In the genomic region with DNA sequence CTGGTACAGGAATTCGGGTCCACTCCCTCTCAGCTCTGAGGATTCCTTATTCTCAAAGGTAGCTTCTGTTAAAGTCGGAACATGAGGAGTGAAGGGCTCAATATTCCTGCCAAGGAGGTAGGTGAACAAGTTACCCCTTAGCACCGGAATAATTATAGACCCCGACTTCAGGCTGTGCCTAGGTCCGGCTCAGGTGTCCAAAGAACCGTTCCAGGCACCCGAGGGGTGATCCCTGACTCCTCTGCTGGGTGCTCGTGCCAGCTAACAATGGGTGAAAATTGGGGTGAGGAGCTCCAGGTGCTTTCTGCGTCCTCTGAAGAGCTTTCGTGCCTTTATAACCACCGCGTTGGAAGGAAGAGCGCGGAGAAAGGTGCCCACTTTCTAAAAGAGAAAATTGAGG, we compare ENCODE assay signal across 8 cellular contexts. TPM values are rescaled to one million over a fixed set of nuclear protein-coding genes. Genes with fewer than 3 reads are reported as not detected.
DNase-seq lines count a peak whose midpoint lies in the region; ATAC-seq, FAIRE-seq and TF ChIP-seq lines count a peak whose summit lies in the region.

No MANE protein-coding gene starts in this region.

- no peak for FAIRE-seq in kidney (lab: Jason Lieb, UNC)

- no peaks in the 10 kb centered on the region for H3K27me3 ChIP-seq in suprapubic skin

- no peaks in the 10 kb centered on the region for H3K9me3 ChIP-seq in kidney (ENCODE audit: control insufficient read depth in 1 of 2, low read length in 2 of 2)
- no peaks in the 10 kb centered on the region for H3K9me3 ChIP-seq in suprapubic skin

- peak overlapping the region; percentile 82 to 99 for H3K9ac ChIP-seq in kidney (ENCODE audit: low read length in 2 of 2)

- H3K36me3 Mint-ChIP-seq in T-helper 1 cell treated with Interleukin-12 subunit alpha and Interleukin-12 subunit beta and Interleukin-4 antibody, amounts not matched to agents 30 μg/mL and 1 μg/mL, for 36 hours (ENCODE audit: low read depth), result peaks cover 5% of the 10 kb centered on the region
- peaks cover 17 to 30% of the 10 kb centered on the region in 2 donors for H3K36me3 Mint-ChIP-seq in activated naive CD4-positive, alpha-beta T cell treated with anti-CD3 and anti-CD28 coated beads, Interleukin-2, amount 50 U/mL, for 72 hours

- H3K9me3 Mint-ChIP-seq in T-helper 1 cell treated with Interleukin-12 subunit alpha and Interleukin-12 subunit beta and Interleukin-4 antibody, amounts not matched to agents 30 μg/mL and 1 μg/mL, for 36 hours, result no peaks in the 10 kb centered on the region
- H3K9me3 Mint-ChIP-seq in activated naive CD4-positive, alpha-beta T cell treated with anti-CD3 and anti-CD28 coated beads, Interleukin-2, amount 50 U/mL, for 72 hours, result no peaks in the 10 kb centered on the region

- no peak for TF ChIP-seq EP300 in suprapubic skin (IDR thresholded peaks at IDR 0.05)

- peaks cover 6 to 16% of the 10 kb centered on the region in 2 donors for H3K36me3 ChIP-seq in kidney (ENCODE audit: control insufficient read depth in 1 of 2, insufficient read depth in 2 of 2, low read length in 2 of 2)
- peaks cover 21% of the 10 kb centered on the region for H3K36me3 ChIP-seq in suprapubic skin

- H3K4me1 ChIP-seq in kidney (ENCODE audit: control insufficient read depth in 1 of 2, insufficient read depth in 1 of 2, low read depth in 1 of 2, low read length in 2 of 2) (peaks cover 0 to 12% of the 10 kb centered on the region in 2 donors), suprapubic skin (peaks cover 51% of the 10 kb centered on the region)

- TF ChIP-seq CTCF in kidney (IDR thresholded peaks at IDR 0.05; ENCODE audit: borderline replicate concordance, extremely low read depth, insufficient read depth) (no peak), suprapubic skin (IDR thresholded peaks at IDR 0.05) (no peak)

- peaks cover 33% of the 10 kb centered on the region for H3K4me1 Mint-ChIP-seq in T-helper 1 cell treated with Interleukin-12 subunit alpha and Interleukin-12 subunit beta and Interleukin-4 antibody, amounts not matched to agents 30 μg/mL and 1 μg/mL, for 36 hours (ENCODE audit: low read depth)

- peak overlapping the region; percentile 98 for H3K4me3 Mint-ChIP-seq in T-helper 1 cell treated with Interleukin-12 subunit alpha and Interleukin-12 subunit beta and Interleukin-4 antibody, amounts not matched to agents 30 μg/mL and 1 μg/mL, for 36 hours

- no peak for DNase-seq in T-helper 1 cell
- peak in 1 of 2 donors; percentile 10 for DNase-seq in activated naive CD4-positive, alpha-beta T cell treated with anti-CD3 and anti-CD28 coated beads, Interleukin-2, amount 50 U/mL, for 72 hours (ENCODE audit: low spot score in 2 of 2)
- no peak for DNase-seq in kidney
- no peak for DNase-seq in suprapubic skin (ENCODE audit: low spot score in 2 of 2)
- no peak for DNase-seq in hippocampal formation (lab: John Stamatoyannopoulos, UW)
- no peak for DNase-seq in Ammon's horn (ENCODE audit: low spot score)

- H3K4me3 ChIP-seq in kidney (ENCODE audit: low read length in 2 of 2) (peak overlapping the region; percentile 85 to 94), suprapubic skin (peak overlapping the region; percentile 68)

- WGBS in suprapubic skin, result 5% methylated on average over 14 of the region's 14 CpGs

- no peak for TF ChIP-seq POLR2A in suprapubic skin (IDR thresholded peaks at IDR 0.05)

- H3K27ac Mint-ChIP-seq in T-helper 1 cell treated with Interleukin-12 subunit alpha and Interleukin-12 subunit beta and Interleukin-4 antibody, amounts not matched to agents 30 μg/mL and 1 μg/mL, for 36 hours, result peak overlapping the region; percentile 97
- peak overlapping the region; percentile 92 to 100 for H3K27ac Mint-ChIP-seq in activated naive CD4-positive, alpha-beta T cell treated with anti-CD3 and anti-CD28 coated beads, Interleukin-2, amount 50 U/mL, for 72 hours

- H3K27ac ChIP-seq in kidney (ENCODE audit: low read depth in 2 of 2, low read length in 2 of 2), result peak overlapping the region; percentile 97 to 99
- H3K27ac ChIP-seq in suprapubic skin, result peak overlapping the region; percentile 98

- no peak for ATAC-seq in activated naive CD4-positive, alpha-beta T cell treated with anti-CD3 and anti-CD28 coated beads, Interleukin-2, amount 50 U/mL, for 72 hours
- no peak for ATAC-seq in GM19455 (IDR thresholded peaks at IDR 0.05; ENCODE audit: unreplicated experiment)

- H3K27me3 Mint-ChIP-seq in T-helper 1 cell treated with Interleukin-12 subunit alpha and Interleukin-12 subunit beta and Interleukin-4 antibody, amounts not matched to agents 30 μg/mL and 1 μg/mL, for 36 hours (ENCODE audit: low read depth), result no peaks in the 10 kb centered on the region

- intact Hi-C loops in kidney (cut with DNase I), result no loop called here

RNA-seq across cellular contexts. Expression of gene CYB561A3, which starts 0.4 kb away (rescaled TPM):
- total RNA-seq in activated naive CD4-positive, alpha-beta T cell treated with anti-CD3 and anti-CD28 coated beads, Interleukin-2, amount 50 U/mL, for 72 hours, result 10 to 100 TPM; 38.3 to 68.7 TPM
- total RNA-seq in kidney (36.8 TPM), suprapubic skin (100 to 1,000 TPM in 1 of 4 donors, 10 to 100 TPM in 3; 39.9 to 110 (median 79.8) TPM)
- 29.7 TPM for polyA plus RNA-seq in kidney (ENCODE audit: insufficient read depth, low read depth, low replicate concordance)

RNA-seq across cellular contexts. Expression of gene TMEM138, which starts 0.9 kb away (rescaled TPM):
- total RNA-seq in activated naive CD4-positive, alpha-beta T cell treated with anti-CD3 and anti-CD28 coated beads, Interleukin-2, amount 50 U/mL, for 72 hours, result 10 to 100 TPM; 32.4 to 44.2 TPM
- 42.3 TPM for total RNA-seq in kidney
- 62.3 TPM for polyA plus RNA-seq in kidney (ENCODE audit: insufficient read depth, low read depth, low replicate concordance)
- 10 to 100 TPM; 22.3 to 43.5 (median 34.2) TPM for total RNA-seq in suprapubic skin

RNA-seq across cellular contexts. Expression of gene TKFC, which starts 28.2 kb away (rescaled TPM):
- 10 to 100 TPM; 29.3 to 83.8 TPM for total RNA-seq in activated naive CD4-positive, alpha-beta T cell treated with anti-CD3 and anti-CD28 coated beads, Interleukin-2, amount 50 U/mL, for 72 hours
- total RNA-seq in kidney (64.6 TPM), suprapubic skin (10 to 100 TPM; 38.6 to 55.3 (median 47.8) TPM)
- polyA plus RNA-seq in kidney (ENCODE audit: insufficient read depth, low read depth, low replicate concordance), result 107 TPM

RNA-seq across cellular contexts. Expression of gene DDB1, which starts 28.3 kb away (rescaled TPM):
- 100 to 1,000 TPM; 221 to 244 TPM for total RNA-seq in activated naive CD4-positive, alpha-beta T cell treated with anti-CD3 and anti-CD28 coated beads, Interleukin-2, amount 50 U/mL, for 72 hours
- total RNA-seq in kidney (185 TPM), suprapubic skin (100 to 1,000 TPM; 151 to 219 (median 182) TPM)
- 131 TPM for polyA plus RNA-seq in kidney (ENCODE audit: insufficient read depth, low read depth, low replicate concordance)

RNA-seq across cellular contexts. Expression of gene TMEM216, which starts 31.1 kb away (rescaled TPM):
- total RNA-seq in activated naive CD4-positive, alpha-beta T cell treated with anti-CD3 and anti-CD28 coated beads, Interleukin-2, amount 50 U/mL, for 72 hours, result 10 to 100 TPM in 1 of 2 donors, 1 to 10 TPM in 1; 8.7 to 14.1 TPM
- total RNA-seq in kidney (11.1 TPM), suprapubic skin (10 to 100 TPM in 1 of 4 donors, 1 to 10 TPM in 3; 6.0 to 15.4 (median 8.5) TPM)
- 16.2 TPM for polyA plus RNA-seq in kidney (ENCODE audit: insufficient read depth, low read depth, low replicate concordance)
